ENCODE assay signal across 34 cellular contexts in genomic region chr5:6442333-6442732, GRCh38.
"Had no signal": no experiment of that assay in that cellular context is flagged by ENCODE, and none has a peak within 500 bp of the region (broad histone marks: within the 10 kb centered on the region; RNA-seq: fewer than 3 reads in every experiment).

No MANE protein-coding gene starts in this region.

- H3K4me3 ChIP-seq: MG63 had no signal

- DNase-seq: Karpas-422, Kasumi-1, MG63, MV-4-11, NCI-H1048, NCI-H1092, NCI-H1092 treated with DMSO at 0.1 percent for 48 hours, NCI-H1105, NCI-H1105 treated with DMSO at 0.1 percent for 48 hours, NCI-H1417, NCI-H1417 treated with DMSO at 0.1 percent for 48 hours, NCI-H1436, NCI-H1436 treated with DMSO at 0.1 percent for 48 hours, NCI-H146, NCI-H1694, NCI-H1694 treated with DMSO at 0.1 percent for 48 hours, NCI-H187, NCI-H187 treated with DMSO at 0.1 percent for 48 hours, NCI-H1930, NCI-H2029, NCI-H2029 treated with DMSO at 0.1 percent for 48 hours, NCI-H2081, NCI-H2081 treated with DMSO at 0.1 percent for 48 hours, NCI-H2107, NCI-H2171, NCI-H2171 treated with DMSO at 0.1 percent for 48 hours, NCI-H2227 treated with DMSO at 0.1 percent for 48 hours, NCI-H226, NCI-H345, NCI-H446, NCI-H446 treated with DMSO at 0.1 percent for 48 hours, NCI-H510A, NCI-H510A treated with DMSO at 0.1 percent for 48 hours, NCI-H524 had no signal

- H3K36me3 ChIP-seq: MG63 had no signal
